25 cellular contexts compared by ENCODE assay signal in the genomic region with DNA sequence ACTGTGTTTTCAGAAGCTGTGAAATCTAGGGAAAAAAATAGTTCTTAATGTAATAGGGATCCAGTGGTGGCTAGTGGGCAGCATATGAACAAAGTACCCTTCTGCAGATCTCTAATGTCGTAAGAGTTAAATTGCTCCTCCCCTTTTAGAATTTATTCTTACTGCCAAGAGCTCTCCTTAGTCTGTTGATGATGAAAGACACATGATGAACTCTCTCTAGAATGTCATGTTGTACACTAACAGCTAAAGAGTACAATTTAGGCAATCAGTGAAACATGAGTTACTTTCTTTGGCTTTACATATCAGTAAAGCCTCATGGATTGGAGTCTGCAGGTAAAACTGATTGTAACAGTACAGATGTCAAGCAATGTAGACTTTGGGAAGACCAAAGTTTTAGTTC.
"Had no signal": no experiment of that assay in that cellular context is flagged by ENCODE, and none has a peak within 500 bp of the region (broad histone marks: within the 10 kb centered on the region; RNA-seq: fewer than 3 reads in every experiment).

No MANE protein-coding gene starts in this region.

- H3K27me3 ChIP-seq: SJSA1 had no signal

- H3K27me3 Mint-ChIP-seq: activated CD4-positive, alpha-beta T cell treated with anti-CD3 and anti-CD28 coated beads, Interleukin-2, amount 10 ng/mL, durations not matched to agents 7 days and 5 days; activated naive CD4-positive, alpha-beta T cell treated with anti-CD3 and anti-CD28 coated beads, Interleukin-2, amount 50 U/mL, for 24 hours; activated T-cell treated with anti-CD3 and anti-CD28 coated beads, Interleukin-2, amount 50 U/mL, for 24 hours had no signal

- DNase-seq: activated CD4-positive, alpha-beta T cell treated with anti-CD3 and anti-CD28 coated beads, Interleukin-2, amount 10 ng/mL, durations not matched to agents 7 days and 5 days; activated CD4-positive, alpha-beta T cell treated with anti-CD3 and anti-CD28 coated beads, Interleukin-2, amount 50 U/mL, for 48 hours; activated CD8-positive, alpha-beta T cell treated with anti-CD3 and anti-CD28 coated beads, Interleukin-2, amount 10 ng/mL, durations not matched to agents 7 days and 5 days; activated gamma-delta T cell; activated naive CD4-positive, alpha-beta T cell treated with Interleukin-2 at 50 U/mL for 16 hours; activated T-cell treated with anti-CD3 and anti-CD28 coated beads, Interleukin-2, amount 50 U/mL, for 24 hours; amniotic stem cell; aorta; NCI-H1105; NCI-H1436; NCI-H1694; NCI-H1930; NCI-H345; NCI-H524 treated with DMSO at 0.1 percent for 48 hours; RPMI8226; SHP77 treated with DMSO at 0.1 percent for 48 hours; SK-N-SH had no signal

- H3K9me3 Mint-ChIP-seq: activated naive CD4-positive, alpha-beta T cell treated with anti-CD3 and anti-CD28 coated beads, Interleukin-2, amount 50 U/mL, for 24 hours; activated T-helper 2 cell treated with anti-CD3 and anti-CD28 coated beads, Interferon-gamma antibody, Interleukin-2, Interleukin-4, amounts not matched to agents 10 μg/mL and 5 μg/mL and 100 μg/mL, durations not matched to agents 14 hours and 24 hours and 36 hours; T-helper 2 cell treated with Interferon-gamma antibody and Interleukin-4, amounts not matched to agents 5 μg/mL and 100 μg/mL, for 36 hours had no signal

- H3K27ac ChIP-seq: KMS-11, SJSA1 had no signal

- H3K36me3 ChIP-seq: SJSA1 had no signal

- H3K4me3 Mint-ChIP-seq: activated CD4-positive, alpha-beta T cell treated with anti-CD3 and anti-CD28 coated beads, Interleukin-2, amount 10 ng/mL, durations not matched to agents 7 days and 5 days; activated CD8-positive, alpha-beta T cell treated with anti-CD3 and anti-CD28 coated beads, Interleukin-2, amount 10 ng/mL, durations not matched to agents 7 days and 5 days; activated naive CD4-positive, alpha-beta T cell treated with anti-CD3 and anti-CD28 coated beads, Interleukin-2, amount 50 U/mL, for 24 hours; activated T-cell treated with anti-CD3 and anti-CD28 coated beads, Interleukin-2, amount 50 U/mL, for 24 hours; T-helper 1 cell treated with Interleukin-12 subunit alpha and Interleukin-12 subunit beta and Interleukin-4 antibody, amounts not matched to agents 30 μg/mL and 1 μg/mL, for 36 hours; T-helper 2 cell treated with Interferon-gamma antibody and Interleukin-4, amounts not matched to agents 5 μg/mL and 100 μg/mL, for 36 hours had no signal

- H3K27ac Mint-ChIP-seq: activated CD4-positive, alpha-beta T cell treated with anti-CD3 and anti-CD28 coated beads, Interleukin-2, amount 10 ng/mL, durations not matched to agents 7 days and 5 days; activated CD8-positive, alpha-beta T cell treated with anti-CD3 and anti-CD28 coated beads, Interleukin-2, amount 10 ng/mL, durations not matched to agents 7 days and 5 days; activated naive CD4-positive, alpha-beta T cell treated with anti-CD3 and anti-CD28 coated beads, Interleukin-2, amount 50 U/mL, for 24 hours; activated T-cell treated with anti-CD3 and anti-CD28 coated beads, Interleukin-2, amount 50 U/mL, for 24 hours; activated T-helper 2 cell treated with anti-CD3 and anti-CD28 coated beads, Interferon-gamma antibody, Interleukin-2, Interleukin-4, amounts not matched to agents 10 μg/mL and 5 μg/mL and 100 μg/mL, durations not matched to agents 14 hours and 24 hours and 36 hours; T-helper 1 cell treated with Interleukin-12 subunit alpha and Interleukin-12 subunit beta and Interleukin-4 antibody, amounts not matched to agents 30 μg/mL and 1 μg/mL, for 36 hours; T-helper 2 cell treated with Interferon-gamma antibody and Interleukin-4, amounts not matched to agents 5 μg/mL and 100 μg/mL, for 36 hours had no signal

- FAIRE-seq: TTC549 had no signal

- ATAC-seq: activated CD8-positive, alpha-beta T cell treated with anti-CD3 and anti-CD28 coated beads, Interleukin-2, amount 10 ng/mL, durations not matched to agents 7 days and 5 days; Panc1 had no signal

- H3K4me1 ChIP-seq: SJSA1 had no signal

- H3K4me1 Mint-ChIP-seq: activated CD4-positive, alpha-beta T cell treated with anti-CD3 and anti-CD28 coated beads, Interleukin-2, amount 10 ng/mL, durations not matched to agents 7 days and 5 days; activated naive CD4-positive, alpha-beta T cell treated with anti-CD3 and anti-CD28 coated beads, Interleukin-2, amount 50 U/mL, for 24 hours had no signal

- H3K9me3 ChIP-seq: SJSA1, SK-N-SH had no signal

- H3K4me3 ChIP-seq: SJSA1 had no signal
